Comparison of ENCODE assay signal across 11 cellular contexts in the genomic region with DNA sequence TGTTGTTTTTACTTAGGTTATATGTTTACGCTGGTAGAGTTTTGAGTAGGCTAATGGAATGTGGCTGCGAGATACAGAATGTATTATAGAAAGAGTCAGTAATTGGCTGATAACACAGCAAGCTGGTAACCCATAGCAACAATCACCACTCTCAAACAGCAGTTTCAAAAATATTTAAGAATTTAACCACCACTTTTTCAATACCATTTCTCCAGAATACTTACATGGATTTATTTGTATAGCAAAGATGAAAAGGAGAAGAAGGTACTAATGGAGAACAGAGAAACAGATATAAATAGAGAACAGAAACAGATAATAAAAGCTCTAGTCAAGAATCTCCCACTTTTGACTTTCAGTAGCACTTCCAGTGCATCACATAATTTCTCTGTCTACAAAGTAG.
DNase-seq lines count a peak whose midpoint lies in the region; ATAC-seq and TF ChIP-seq lines count a peak whose summit lies in the region.
"Had no signal": no experiment of that assay in that cellular context is flagged by ENCODE, and none has a peak within 500 bp of the region (broad histone marks: within the 10 kb centered on the region; RNA-seq: fewer than 3 reads in every experiment).

No MANE protein-coding gene starts in this region.

- H3K9me3 Mint-ChIP-seq in stimulated activated naive B cell treated with anti-CD40 and anti-IgM and Interleukin-4, amounts not matched to agents 10 μg/mL and 1 μg/mL and 100 μg/mL, for 72 hours, result peaks cover 5 to 8% of the 10 kb centered on the region in 2 donors
- peaks cover 6% of the 10 kb centered on the region for H3K9me3 Mint-ChIP-seq in activated CD8-positive, alpha-beta memory T cell treated with anti-CD3 and anti-CD28 coated beads, Interleukin-2, amount 10 ng/mL, durations not matched to agents 7 days and 5 days (ENCODE audit: low read depth)

- no peaks in the 10 kb centered on the region for H3K27me3 Mint-ChIP-seq in stimulated activated naive B cell treated with anti-CD40 and anti-IgM and Interleukin-4, amounts not matched to agents 10 μg/mL and 1 μg/mL and 100 μg/mL, for 72 hours
- H3K27me3 Mint-ChIP-seq in activated CD8-positive, alpha-beta memory T cell treated with anti-CD3 and anti-CD28 coated beads, Interleukin-2, amount 10 ng/mL, durations not matched to agents 7 days and 5 days, result no peaks in the 10 kb centered on the region

- no peaks in the 10 kb centered on the region for H3K36me3 ChIP-seq in BE2C

- no peak overlapping the region for H3K27ac Mint-ChIP-seq in stimulated activated naive B cell treated with anti-CD40 and anti-IgM and Interleukin-4, amounts not matched to agents 10 μg/mL and 1 μg/mL and 100 μg/mL, for 72 hours
- no peak overlapping the region for H3K27ac Mint-ChIP-seq in activated CD8-positive, alpha-beta memory T cell treated with anti-CD3 and anti-CD28 coated beads, Interleukin-2, amount 10 ng/mL, durations not matched to agents 7 days and 5 days

- no peak overlapping the region for H3K4me3 ChIP-seq in BE2C (ENCODE audit: low read depth, low read length)

- no peaks in the 10 kb centered on the region; the same call in none of the 2 replicates for H3K4me1 ChIP-seq in BE2C

- ATAC-seq in GM19324 (IDR thresholded peaks at IDR 0.05; ENCODE audit: low FRiP score, unreplicated experiment) (peak; percentile 66), HG02623 (IDR thresholded peaks at IDR 0.05; ENCODE audit: unreplicated experiment) (peak; percentile 73), HG03432 (IDR thresholded peaks at IDR 0.05; ENCODE audit: unreplicated experiment) (peak; percentile 85)
- peak; percentile 83 to 91 for ATAC-seq in stimulated activated naive B cell treated with anti-CD40 and anti-IgM and Interleukin-4, amounts not matched to agents 10 μg/mL and 1 μg/mL and 100 μg/mL, for 72 hours (replicated peaks)
- ATAC-seq in activated CD8-positive, alpha-beta memory T cell treated with anti-CD3 and anti-CD28 coated beads, Interleukin-2, amount 10 ng/mL, durations not matched to agents 7 days and 5 days, result no peak

- no peaks in the 10 kb centered on the region for H3K27me3 ChIP-seq in BE2C

- no peaks in the 10 kb centered on the region for H3K9me3 ChIP-seq in BE2C

- peaks cover 1 to 15% of the 10 kb centered on the region in 2 donors for H3K4me1 Mint-ChIP-seq in stimulated activated naive B cell treated with anti-CD40 and anti-IgM and Interleukin-4, amounts not matched to agents 10 μg/mL and 1 μg/mL and 100 μg/mL, for 72 hours
- peaks cover 3% of the 10 kb centered on the region for H3K4me1 Mint-ChIP-seq in activated CD8-positive, alpha-beta memory T cell treated with anti-CD3 and anti-CD28 coated beads, Interleukin-2, amount 10 ng/mL, durations not matched to agents 7 days and 5 days

- no peak overlapping the region for H3K4me3 Mint-ChIP-seq in stimulated activated naive B cell treated with anti-CD40 and anti-IgM and Interleukin-4, amounts not matched to agents 10 μg/mL and 1 μg/mL and 100 μg/mL, for 72 hours
- no peak overlapping the region for H3K4me3 Mint-ChIP-seq in activated CD8-positive, alpha-beta memory T cell treated with anti-CD3 and anti-CD28 coated beads, Interleukin-2, amount 10 ng/mL, durations not matched to agents 7 days and 5 days

- no peak for DNase-seq in stimulated activated naive B cell treated with anti-CD40 and anti-IgM and Interleukin-4, amounts not matched to agents 10 μg/mL and 1 μg/mL and 100 μg/mL, for 72 hours
- no peak for DNase-seq in stimulated activated CD4-positive, alpha-beta T cell treated with anti-CD3 and anti-CD28 coated beads, Interleukin-2, amount 100 ng/mL, for 24 hours
- DNase-seq in BE2C, result no peak
- DNase-seq in activated CD8-positive, alpha-beta memory T cell treated with anti-CD3 and anti-CD28 coated beads, Interleukin-2, amount 10 ng/mL, durations not matched to agents 7 days and 5 days, result no peak
- DNase-seq: activated T-cell treated with anti-CD3 and anti-CD28 coated beads for 4 hours, DMS153, KG1, NCI-H524 treated with DMSO at 0.1 percent for 48 hours had no signal

- H3K36me3 Mint-ChIP-seq in stimulated activated naive B cell treated with anti-CD40 and anti-IgM and Interleukin-4, amounts not matched to agents 10 μg/mL and 1 μg/mL and 100 μg/mL, for 72 hours, result no peaks in the 10 kb centered on the region
- H3K36me3 Mint-ChIP-seq in activated CD8-positive, alpha-beta memory T cell treated with anti-CD3 and anti-CD28 coated beads, Interleukin-2, amount 10 ng/mL, durations not matched to agents 7 days and 5 days, result peaks cover 15% of the 10 kb centered on the region

- no peak for TF ChIP-seq CTCF in BE2C (IDR thresholded peaks at IDR 0.05; ENCODE audit: low read depth, low read length)

- CTCF ChIA-PET in activated CD8-positive, alpha-beta memory T cell treated with anti-CD3 and anti-CD28 coated beads, Interleukin-2, amount 10 ng/mL, durations not matched to agents 7 days and 5 days (lab: Charles Lee), result interaction anchor here (2.0 kb wide), 1 partner anchor 14 kb away, joined by 5 read pairs; no protein-coding TSS in a partner anchor
